In the genomic region with DNA sequence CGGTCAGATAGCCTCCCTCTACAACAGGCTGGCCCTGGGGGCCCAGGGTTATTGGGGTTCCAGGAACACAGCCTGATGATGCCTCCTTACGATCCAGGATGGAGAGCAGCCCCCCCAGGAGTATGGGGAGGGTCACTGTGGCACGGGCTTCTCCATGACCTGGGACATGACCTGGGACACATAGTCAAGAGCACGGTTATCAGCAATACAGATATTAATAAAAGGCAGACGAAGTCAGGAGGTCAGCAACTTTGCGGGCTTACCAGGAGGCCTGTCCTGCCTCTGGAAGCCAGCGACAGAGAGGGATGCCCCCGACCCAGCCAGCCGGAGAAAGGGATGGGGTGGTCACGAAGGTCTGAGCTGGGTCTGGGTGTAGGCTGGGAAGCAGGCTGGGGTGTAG, we compare ENCODE assay signal across 1 cellular context.
TF ChIP-seq lines count a peak whose summit lies in the region.

No MANE protein-coding gene starts in this region.

TF ChIP-seq in HCT116, 20 proteins besides CTCF, POLR2A, EP300 and RAD21 (continued from another document):
- TF ChIP-seq, protein P1, sequence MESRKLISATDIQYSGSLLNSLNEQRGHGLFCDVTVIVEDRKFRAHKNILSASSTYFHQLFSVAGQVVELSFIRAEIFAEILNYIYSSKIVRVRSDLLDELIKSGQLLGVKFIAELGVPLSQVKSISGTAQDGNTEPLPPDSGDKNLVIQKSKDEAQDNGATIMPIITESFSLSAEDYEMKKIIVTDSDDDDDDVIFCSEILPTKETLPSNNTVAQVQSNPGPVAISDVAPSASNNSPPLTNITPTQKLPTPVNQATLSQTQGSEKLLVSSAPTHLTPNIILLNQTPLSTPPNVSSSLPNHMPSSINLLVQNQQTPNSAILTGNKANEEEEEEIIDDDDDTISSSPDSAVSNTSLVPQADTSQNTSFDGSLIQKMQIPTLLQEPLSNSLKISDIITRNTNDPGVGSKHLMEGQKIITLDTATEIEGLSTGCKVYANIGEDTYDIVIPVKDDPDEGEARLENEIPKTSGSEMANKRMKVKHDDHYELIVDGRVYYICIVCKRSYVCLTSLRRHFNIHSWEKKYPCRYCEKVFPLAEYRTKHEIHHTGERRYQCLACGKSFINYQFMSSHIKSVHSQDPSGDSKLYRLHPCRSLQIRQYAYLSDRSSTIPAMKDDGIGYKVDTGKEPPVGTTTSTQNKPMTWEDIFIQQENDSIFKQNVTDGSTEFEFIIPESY (IDR thresholded peaks at IDR 0.05; ENCODE audit: extremely low read depth, insufficient replicate concordance, low read length): no peak
- TF ChIP-seq, protein P2, sequence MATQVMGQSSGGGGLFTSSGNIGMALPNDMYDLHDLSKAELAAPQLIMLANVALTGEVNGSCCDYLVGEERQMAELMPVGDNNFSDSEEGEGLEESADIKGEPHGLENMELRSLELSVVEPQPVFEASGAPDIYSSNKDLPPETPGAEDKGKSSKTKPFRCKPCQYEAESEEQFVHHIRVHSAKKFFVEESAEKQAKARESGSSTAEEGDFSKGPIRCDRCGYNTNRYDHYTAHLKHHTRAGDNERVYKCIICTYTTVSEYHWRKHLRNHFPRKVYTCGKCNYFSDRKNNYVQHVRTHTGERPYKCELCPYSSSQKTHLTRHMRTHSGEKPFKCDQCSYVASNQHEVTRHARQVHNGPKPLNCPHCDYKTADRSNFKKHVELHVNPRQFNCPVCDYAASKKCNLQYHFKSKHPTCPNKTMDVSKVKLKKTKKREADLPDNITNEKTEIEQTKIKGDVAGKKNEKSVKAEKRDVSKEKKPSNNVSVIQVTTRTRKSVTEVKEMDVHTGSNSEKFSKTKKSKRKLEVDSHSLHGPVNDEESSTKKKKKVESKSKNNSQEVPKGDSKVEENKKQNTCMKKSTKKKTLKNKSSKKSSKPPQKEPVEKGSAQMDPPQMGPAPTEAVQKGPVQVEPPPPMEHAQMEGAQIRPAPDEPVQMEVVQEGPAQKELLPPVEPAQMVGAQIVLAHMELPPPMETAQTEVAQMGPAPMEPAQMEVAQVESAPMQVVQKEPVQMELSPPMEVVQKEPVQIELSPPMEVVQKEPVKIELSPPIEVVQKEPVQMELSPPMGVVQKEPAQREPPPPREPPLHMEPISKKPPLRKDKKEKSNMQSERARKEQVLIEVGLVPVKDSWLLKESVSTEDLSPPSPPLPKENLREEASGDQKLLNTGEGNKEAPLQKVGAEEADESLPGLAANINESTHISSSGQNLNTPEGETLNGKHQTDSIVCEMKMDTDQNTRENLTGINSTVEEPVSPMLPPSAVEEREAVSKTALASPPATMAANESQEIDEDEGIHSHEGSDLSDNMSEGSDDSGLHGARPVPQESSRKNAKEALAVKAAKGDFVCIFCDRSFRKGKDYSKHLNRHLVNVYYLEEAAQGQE (IDR thresholded peaks at IDR 0.05; ENCODE audit: low read depth): no peak
- TF ChIP-seq ELF1 (IDR thresholded peaks at IDR 0.05; ENCODE audit: borderline replicate concordance, low read depth): no peak
- TF ChIP-seq EZH2 (IDR thresholded peaks at IDR 0.05): no peak
- no peak for TF ChIP-seq JUND (IDR thresholded peaks at IDR 0.05)
- TF ChIP-seq CEBPB (IDR thresholded peaks at IDR 0.05; ENCODE audit: low read depth): no peak
